20 cellular contexts compared by ENCODE assay signal in the genomic region with DNA sequence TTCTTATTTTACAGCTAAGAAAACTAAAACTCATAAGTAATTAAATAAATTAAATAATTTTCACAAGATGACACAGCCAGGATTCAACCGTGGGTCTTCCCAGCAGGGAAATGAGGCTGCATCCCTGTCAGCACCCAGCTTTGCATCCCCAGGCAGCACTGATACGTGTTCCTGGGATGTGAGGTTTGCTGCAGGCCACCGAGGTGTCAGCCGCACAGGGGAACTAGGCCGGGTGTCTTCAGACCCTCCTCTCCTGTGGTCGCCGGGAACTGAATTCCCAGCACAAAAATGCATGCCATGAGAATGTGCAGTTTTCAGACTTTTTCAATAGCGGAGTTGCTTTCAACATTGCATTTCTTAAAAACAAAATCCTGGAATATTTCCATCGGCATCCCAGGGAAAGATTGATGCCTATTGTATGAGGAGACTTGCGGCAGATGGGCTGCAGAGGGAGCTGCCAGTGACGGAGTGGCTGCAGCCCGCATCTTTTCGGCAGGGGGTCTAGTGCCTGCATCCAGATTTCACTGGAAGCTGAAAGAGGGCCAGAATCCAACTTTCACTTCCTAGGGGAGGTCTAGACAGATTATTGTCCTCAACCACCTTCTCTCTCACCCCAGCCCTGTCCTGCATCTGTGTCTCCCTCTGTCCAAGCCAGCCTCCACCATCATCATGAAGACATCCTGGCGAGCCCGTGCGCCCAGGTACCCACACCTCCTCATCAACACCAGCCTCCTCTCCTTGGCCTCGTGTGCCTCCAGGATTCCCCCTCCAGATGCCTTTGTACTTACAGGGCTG. TPM values are rescaled to one million over a fixed set of nuclear protein-coding genes. Genes with fewer than 3 reads are reported as not detected.
"Had no signal": no experiment of that assay in that cellular context is flagged by ENCODE, and none has a peak within 500 bp of the region (broad histone marks: within the 10 kb centered on the region; RNA-seq: fewer than 3 reads in every experiment).

No MANE protein-coding gene starts in this region.

- DNase-seq: activated CD4-positive, alpha-beta T cell treated with anti-CD3 and anti-CD28 coated beads, Interleukin-2, amount 10 ng/mL, durations not matched to agents 7 days and 5 days; activated CD4-positive, CD25-positive, alpha-beta regulatory T cell; activated CD8-positive, alpha-beta memory T cell treated with anti-CD3 and anti-CD28 coated beads, Interleukin-2, amount 50 U/mL, for 48 hours; activated gamma-delta T cell; activated T-cell treated with anti-CD3 and anti-CD28 coated beads, Interleukin-2, amount 50 U/mL, for 72 hours; amygdala; cerebellar nuclear complex; effector memory CD8-positive, alpha-beta T cell; naive B cell; stimulated activated CD4-positive, alpha-beta T cell treated with anti-CD3 and anti-CD28 coated beads, Interleukin-4, amount 100 ng/mL, for 24 hours; stimulated activated naive CD4-positive, alpha-beta T cell had no signal

- H3K9me3 ChIP-seq: tibial nerve had no signal

- H3K27ac ChIP-seq: skin epidermis, tibial nerve had no signal

- H3K36me3 Mint-ChIP-seq: activated naive CD8-positive, alpha-beta T cell; naive B cell had no signal

- ATAC-seq: activated T-cell treated with anti-CD3 and anti-CD28 coated beads, Interleukin-2, amount 50 U/mL, for 72 hours; effector memory CD8-positive, alpha-beta T cell had no signal

- H3K36me3 ChIP-seq: tibial nerve had no signal

- H3K4me1 ChIP-seq: tibial nerve had no signal

- H3K4me1 Mint-ChIP-seq: activated CD4-positive, alpha-beta T cell treated with anti-CD3 and anti-CD28 coated beads, Interleukin-2, amount 10 ng/mL, durations not matched to agents 7 days and 5 days; naive B cell had no signal

- H3K4me3 Mint-ChIP-seq: activated CD4-positive, alpha-beta T cell treated with anti-CD3 and anti-CD28 coated beads, Interleukin-2, amount 10 ng/mL, durations not matched to agents 7 days and 5 days; activated naive CD8-positive, alpha-beta T cell; activated T-cell treated with anti-CD3 and anti-CD28 coated beads, Interleukin-2, amount 50 U/mL, for 72 hours; dendritic cell treated with granulocyte-macrophage colony-stimulating factor and Interleukin-4, amounts not matched to agents 40 ng/mL and 50 ng/mL, for 4 days; effector memory CD8-positive, alpha-beta T cell had no signal

- H3K9ac ChIP-seq: parathyroid adenoma had no signal

- H3K9me3 Mint-ChIP-seq: activated CD4-positive, alpha-beta T cell treated with anti-CD3 and anti-CD28 coated beads, Interleukin-2, amount 10 ng/mL, durations not matched to agents 7 days and 5 days; activated T-cell treated with anti-CD3 and anti-CD28 coated beads, Interleukin-2, amount 50 U/mL, for 72 hours; dendritic cell treated with granulocyte-macrophage colony-stimulating factor and Interleukin-4, amounts not matched to agents 40 ng/mL and 50 ng/mL, for 4 days; effector memory CD8-positive, alpha-beta T cell; naive B cell had no signal

- H3K27ac Mint-ChIP-seq: activated CD4-positive, alpha-beta T cell treated with anti-CD3 and anti-CD28 coated beads, Interleukin-2, amount 10 ng/mL, durations not matched to agents 7 days and 5 days; activated naive CD8-positive, alpha-beta T cell; activated T-cell treated with anti-CD3 and anti-CD28 coated beads, Interleukin-2, amount 50 U/mL, for 72 hours; dendritic cell treated with granulocyte-macrophage colony-stimulating factor and Interleukin-4, amounts not matched to agents 40 ng/mL and 50 ng/mL, for 4 days; effector memory CD8-positive, alpha-beta T cell had no signal

- H3K4me3 ChIP-seq: lung, skin epidermis, tibial nerve had no signal

RNA-seq across cellular contexts. Expression of gene LRTM2, which starts 12.6 kb away (rescaled TPM):
- total RNA-seq: activated CD4-positive, alpha-beta T cell treated with anti-CD3 and anti-CD28 coated beads, Interleukin-2, amount 10 ng/mL, durations not matched to agents 7 days and 5 days; epithelial cell of proximal tubule; lung; subcutaneous adipose tissue; T-helper 2 cell treated with Interferon-gamma antibody and Interleukin-4, amounts not matched to agents 100 ng/mL and 5 ng/mL, for 36 hours; tibial nerve had no signal
